Comparison of ENCODE assay signal across 30 cellular contexts in genomic region chr4:106140601-106141000, GRCh38.
DNase-seq lines count a peak whose midpoint lies in the region; ATAC-seq and TF ChIP-seq lines count a peak whose summit lies in the region.
"Had no signal": no experiment of that assay in that cellular context is flagged by ENCODE, and none has a peak within 500 bp of the region (broad histone marks: within the 10 kb centered on the region; RNA-seq: fewer than 3 reads in every experiment).

No MANE protein-coding gene starts in this region.

- no peaks in the 10 kb centered on the region for H4K20me1 ChIP-seq in SK-N-SH (ENCODE audit: insufficient read depth)

- no peak for TF ChIP-seq EP300 in SK-N-SH (IDR thresholded peaks at IDR 0.05; ENCODE audit: borderline replicate concordance in 1 of 2, low read depth in 1 of 2, low read length in 1 of 2)

- H3K27ac ChIP-seq in SK-N-SH (ENCODE audit: low read depth in 2 of 2, low read length in 1 of 2): no peak overlapping the region
- H3K27ac ChIP-seq: coronary artery, esophagus muscularis mucosa, gastroesophageal sphincter, KMS-11, left lung, SK-N-MC, stomach, thyroid gland had no signal

- no peak overlapping the region for H3K9ac ChIP-seq in SK-N-SH
- H3K9ac ChIP-seq: KMS-11 had no signal

- TF ChIP-seq CTCF in SK-N-SH (IDR thresholded peaks at IDR 0.05) (peak; percentile 26), choroid plexus epithelial cell (conservative IDR thresholded peaks at IDR 0.05; ENCODE audit: low read depth, low read length) (no peak)

- H3K4me3 ChIP-seq in SK-N-SH (ENCODE audit: low read depth in 2 of 2, low read length in 1 of 2) (no peak overlapping the region), choroid plexus epithelial cell (ENCODE audit: low read depth, low read length) (no peak overlapping the region)
- H3K4me3 ChIP-seq: coronary artery, esophagus muscularis mucosa, gastroesophageal sphincter, left lung, SK-N-MC, stomach, thyroid gland had no signal

- POLR2A ChIA-PET in SK-N-SH (lab: Yijun Ruan, JAX): no interaction called here

- no peaks in the 10 kb centered on the region for H3F3A ChIP-seq in SK-N-SH (replicated peaks; ENCODE audit: insufficient read depth)

- H2AFZ ChIP-seq in SK-N-SH (ENCODE audit: low read depth): no peak overlapping the region

- ATAC-seq in SK-N-SH treated with all-trans-retinoic acid at 6 μM for 48 hours (no peak), GM19467 (IDR thresholded peaks at IDR 0.05; ENCODE audit: unreplicated experiment) (no peak)
- ATAC-seq: activated CD8-positive, alpha-beta T cell treated with anti-CD3 and anti-CD28 coated beads for 36 hours; CD8-positive, alpha-beta T cell; gastroesophageal sphincter; HCT116; left lung; T-helper 17 cell had no signal

- 100% methylated on average over 1 of the region's 1 CpG for WGBS in SK-N-SH (ENCODE audit: low lambda C conversion rate)

- DNase-seq in SK-N-SH (no peak), Kasumi-1 (lab: John Stamatoyannopoulos, UW) (peak; percentile 1 to 25), choroid plexus epithelial cell (ENCODE audit: low read depth) (peak; percentile 15), renal cortical epithelial cell (ENCODE audit: low read depth) (peak; percentile 2), head of caudate nucleus (no peak), glomerular visceral epithelial cell (ENCODE audit: extremely low spot score) (no peak)
- DNase-seq: 8988T; activated CD4-positive, CD25-positive, alpha-beta regulatory T cell treated with anti-CD3 and anti-CD28 coated beads, Interleukin-2, amount 50 U/mL, for 72 hours; activated CD8-positive, alpha-beta T cell treated with anti-CD3 and anti-CD28 coated beads for 36 hours; amygdala; CD8-positive, alpha-beta T cell; EL; left lung; NCI-H1694 treated with DMSO at 0.1 percent for 48 hours; NCI-H2171; NCI-H510A treated with DMSO at 0.1 percent for 48 hours; NK-92 treated with Interleukin-12 subunit alpha and Interleukin-12 subunit beta, amount 100 ng/mL, for 24 hours; small intestine; stimulated activated CD8-positive, alpha-beta memory T cell treated with anti-CD3 and anti-CD28 coated beads, Interleukin-4, amount 100 ng/mL, for 48 hours; stomach; T-helper 17 cell; thyroid gland had no signal

- no peaks in the 10 kb centered on the region for H3K27me3 ChIP-seq in SK-N-SH (ENCODE audit: insufficient read depth)
- H3K27me3 ChIP-seq: esophagus muscularis mucosa, gastroesophageal sphincter, left lung, stomach, thyroid gland had no signal

- no peaks in the 10 kb centered on the region for H3K79me2 ChIP-seq in SK-N-SH (ENCODE audit: insufficient read depth)

- no peaks in the 10 kb centered on the region; a peak in 1 of 4 replicates for H3K4me1 ChIP-seq in SK-N-SH (ENCODE audit: control insufficient read depth in 1 of 2, insufficient read depth in 2 of 2, low read depth in 1 of 2, low read length in 1 of 2)
- H3K4me1 ChIP-seq: gastroesophageal sphincter, left lung, stomach, thyroid gland had no signal

- CTCF ChIA-PET in SK-N-SH (lab: Yijun Ruan, JAX): no interaction called here

- no peak overlapping the region for H3K4me2 ChIP-seq in SK-N-SH
- H3K4me2 ChIP-seq: KMS-11 had no signal

- no peaks in the 10 kb centered on the region; the same call in 1 of the 2 replicates for H3K9me2 ChIP-seq in SK-N-SH

- H3K9me3 ChIP-seq in SK-N-SH: no peaks in the 10 kb centered on the region
- H3K9me3 ChIP-seq: esophagus muscularis mucosa, gastroesophageal sphincter, thyroid gland had no signal

- no peak for TF ChIP-seq RAD21 in SK-N-SH (IDR thresholded peaks at IDR 0.05; ENCODE audit: low read length)

- intact Hi-C loops in head of caudate nucleus (cut with DNase I): no loop called here

- H3K36me3 ChIP-seq in SK-N-SH (replicated peaks in 1 of 2; ENCODE audit: control insufficient read depth in 1 of 2, insufficient read depth in 2 of 2, low read length in 1 of 2): no peaks in the 10 kb centered on the region
- H3K36me3 ChIP-seq: esophagus muscularis mucosa, left lung, thyroid gland had no signal

TF ChIP-seq in SK-N-SH, 30 proteins besides CTCF, POLR2A, EP300 and RAD21:
- TF ChIP-seq SIN3A (IDR thresholded peaks at IDR 0.05; ENCODE audit: borderline replicate concordance, low read depth, low read length) (no peak), RFX5 (IDR thresholded peaks at IDR 0.05; ENCODE audit: low read length) (no peak), TCF12 (IDR thresholded peaks at IDR 0.05) (no peak), NFIC (IDR thresholded peaks at IDR 0.05; ENCODE audit: borderline replicate concordance) (no peak), FOXJ3 (CRISPR knock-in tag; IDR thresholded peaks at IDR 0.05) (no peak), TAF1 (IDR thresholded peaks at IDR 0.05; ENCODE audit: borderline replicate concordance, low read depth, low read length) (no peak), RXRA (IDR thresholded peaks at IDR 0.05; ENCODE audit: borderline replicate concordance, low read depth) (no peak), PBX3 (IDR thresholded peaks at IDR 0.05) (no peak), USF1 (IDR thresholded peaks at IDR 0.05; ENCODE audit: borderline replicate concordance, low read depth) (no peak), TEAD4 (IDR thresholded peaks at IDR 0.05; ENCODE audit: borderline replicate concordance, insufficient read depth) (no peak), ELF1 (IDR thresholded peaks at IDR 0.05) (no peak), FOXM1 (IDR thresholded peaks at IDR 0.05; ENCODE audit: low read depth) (no peak), MEF2A (IDR thresholded peaks at IDR 0.05; ENCODE audit: borderline replicate concordance, low read depth) (no peak), RCOR1 (IDR thresholded peaks at IDR 0.05; ENCODE audit: low read length) (no peak)

TF ChIP-seq in SK-N-SH treated with all-trans-retinoic acid at 6 μM for 48 hours, 23 proteins besides CTCF, POLR2A, EP300 and RAD21:
- TF ChIP-seq TCF4 (CRISPR knock-in tag; IDR thresholded peaks at IDR 0.05; ENCODE audit: borderline replicate concordance): no peak
- no peak for TF ChIP-seq PPARA (CRISPR knock-in tag; IDR thresholded peaks at IDR 0.05; ENCODE audit: borderline replicate concordance)
- TF ChIP-seq ZNF70 (CRISPR knock-in tag; IDR thresholded peaks at IDR 0.05): no peak
- no peak for TF ChIP-seq PATZ1 (CRISPR knock-in tag; IDR thresholded peaks at IDR 0.05; ENCODE audit: borderline replicate concordance)
- TF ChIP-seq CSRNP3 (CRISPR knock-in tag; IDR thresholded peaks at IDR 0.05): no peak
- no peak for TF ChIP-seq CSDC2 (CRISPR knock-in tag; IDR thresholded peaks at IDR 0.05)
- TF ChIP-seq ZNF8 (CRISPR knock-in tag; IDR thresholded peaks at IDR 0.05): no peak
- TF ChIP-seq ZFP3 (CRISPR knock-in tag; IDR thresholded peaks at IDR 0.05): no peak
- no peak for TF ChIP-seq BACH2 (CRISPR knock-in tag; IDR thresholded peaks at IDR 0.05; ENCODE audit: borderline replicate concordance)

Comparison
In these comparisons a context has a peak if more than half of its experiments do, and no peak if none do; other contexts are left out.
1. DNase-seq: peak in Kasumi-1 (2 of 2), choroid plexus epithelial cell (single experiment) and renal cortical epithelial cell (single experiment); none in SK-N-SH (single experiment), head of caudate nucleus (0 of 42) and glomerular visceral epithelial cell (single experiment).